In the genomic region with DNA sequence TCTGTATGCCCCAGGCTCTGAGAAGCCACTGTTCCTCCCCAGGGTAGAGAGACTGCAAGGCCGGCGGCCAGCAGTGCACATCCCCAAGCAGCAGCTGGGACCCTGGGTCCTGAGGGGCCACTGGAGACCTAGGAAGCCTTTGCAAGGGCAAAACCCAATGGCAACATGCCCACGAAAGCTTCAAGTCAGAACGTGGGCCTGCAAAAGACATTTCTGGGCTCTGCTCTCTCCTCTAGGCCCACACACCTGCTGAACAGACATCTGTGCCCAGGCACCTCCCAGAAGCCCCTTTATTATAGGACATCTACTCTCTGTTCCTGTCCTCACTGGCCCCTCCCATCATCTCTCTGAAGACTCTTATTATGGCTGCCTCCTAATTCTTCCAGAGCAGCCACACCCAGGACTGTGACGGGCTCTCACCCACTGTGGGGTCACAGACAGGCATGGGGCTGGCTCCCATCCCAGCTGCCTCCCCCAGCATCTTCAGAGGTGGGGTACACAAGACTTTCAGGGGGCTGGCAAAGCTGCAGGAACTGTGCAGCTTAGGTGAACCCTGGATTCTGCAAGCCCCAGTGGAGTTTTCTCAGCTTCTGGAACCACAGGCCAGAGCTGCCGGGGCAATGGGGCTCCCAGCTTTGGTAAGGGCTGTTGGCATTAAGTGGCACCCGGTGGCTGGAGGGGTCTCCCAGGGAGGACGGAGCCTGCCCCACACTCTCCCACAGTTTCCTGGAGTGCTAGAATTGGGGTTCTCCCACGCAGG, we compare ENCODE assay signal across 16 cellular contexts. TPM values are rescaled to one million over a fixed set of nuclear protein-coding genes. Genes with fewer than 3 reads are reported as not detected.
A peak's percentile ranks its signal among the peaks of the same experiment; 100 is the strongest.
DNase-seq lines count a peak whose midpoint lies in the region; ATAC-seq, FAIRE-seq and TF ChIP-seq lines count a peak whose summit lies in the region.
"Had no signal": no experiment of that assay in that cellular context is flagged by ENCODE, and none has a peak within 500 bp of the region (broad histone marks: within the 10 kb centered on the region; RNA-seq: fewer than 3 reads in every experiment).

No MANE protein-coding gene starts in this region.

- H2AFZ ChIP-seq in GM12878 (ENCODE audit: control insufficient read depth, low read depth, low read length) = no peak overlapping the region

- peaks cover 7% of the 10 kb centered on the region for H3K36me3 Mint-ChIP-seq in activated naive CD8-positive, alpha-beta T cell treated with anti-CD3 and anti-CD28 coated beads for 36 hours
- H3K36me3 Mint-ChIP-seq in activated naive CD8-positive, alpha-beta T cell treated with anti-CD3 and anti-CD28 coated beads, Interleukin-2, amount 50 U/mL, for 24 hours (ENCODE audit: low read depth) = peaks cover 11% of the 10 kb centered on the region

- no peak for DNase-seq in activated naive CD8-positive, alpha-beta T cell treated with anti-CD3 and anti-CD28 coated beads for 36 hours
- DNase-seq in activated naive CD8-positive, alpha-beta T cell treated with anti-CD3 and anti-CD28 coated beads, Interleukin-2, amount 50 U/mL, for 24 hours = no peak
- DNase-seq in GM12878 (ENCODE audit: low read depth, low spot score) (no peak), lower lobe of right lung (peak; percentile 38), uterus (no peak), kidney glomerular epithelial cell (lab: John Stamatoyannopoulos, UW) (no peak)
- DNase-seq: activated T-cell treated with anti-CD3 and anti-CD28 coated beads for 4 hours, NCI-H1105 treated with DMSO at 0.1 percent for 48 hours, NCI-H510A, T-helper 1 cell had no signal

- RAD21 ChIA-PET in GM12878 (lab: Charles Lee; ENCODE audit: unreplicated experiment) = no interaction called here

- no peak overlapping the region for H3K9ac ChIP-seq in GM12878 (ENCODE audit: control insufficient read depth, insufficient read depth, low read length)

- ATAC-seq in activated naive CD8-positive, alpha-beta T cell treated with anti-CD3 and anti-CD28 coated beads, Interleukin-2, amount 50 U/mL, for 24 hours = no peak
- ATAC-seq in GM12878 = no peak
- no peak for ATAC-seq in lower lobe of right lung
- ATAC-seq in GM21576 (IDR thresholded peaks at IDR 0.05; ENCODE audit: unreplicated experiment) = no peak
- ATAC-seq in GM21528 (IDR thresholded peaks at IDR 0.05; ENCODE audit: low FRiP score, unreplicated experiment) = no peak
- ATAC-seq: stimulated activated memory B cell treated with anti-CD40 and anti-IgM and Interleukin-4, amounts not matched to agents 10 μg/mL and 1 μg/mL and 100 μg/mL, for 72 hours had no signal

- H3K27me3 ChIP-seq in GM12878 (replicated peaks in 1 of 2; ENCODE audit: control insufficient read depth in 2 of 2, insufficient read depth in 2 of 2, low read length in 1 of 2) = no peaks in the 10 kb centered on the region
- H3K27me3 ChIP-seq in lower lobe of right lung (ENCODE audit: low read depth) = no peaks in the 10 kb centered on the region
- H3K27me3 ChIP-seq in uterus = no peaks in the 10 kb centered on the region

- POLR2A ChIA-PET in GM12878 (lab: Charles Lee) = no interaction called here

- H3K79me2 ChIP-seq in GM12878 (ENCODE audit: control insufficient read depth, insufficient read depth, low read length) = no peaks in the 10 kb centered on the region

- in situ Hi-C loops in GM12878 (cut with MboI) = no loop called here

- 83% methylated on average over 9 of the region's 9 CpGs for WGBS in GM12878 (ENCODE audit: insufficient coverage, insufficient replicate concordance, low lambda C conversion rate, missing lambda C conversion rate)

- H3K27ac ChIP-seq in GM12878 (ENCODE audit: control insufficient read depth, insufficient read depth) = no peak overlapping the region
- H3K27ac ChIP-seq in lower lobe of right lung = peak overlapping the region; percentile 47
- peak overlapping the region; percentile 34 to 52 for H3K27ac ChIP-seq in uterus

- peak; percentile 27 for TF ChIP-seq POLR2A in GM12878 (IDR thresholded peaks at IDR 0.05; ENCODE audit: low read depth, low read length)
- TF ChIP-seq POLR2A in uterus (IDR thresholded peaks at IDR 0.05) = no peak

- H3K27ac Mint-ChIP-seq in activated naive CD8-positive, alpha-beta T cell treated with anti-CD3 and anti-CD28 coated beads for 36 hours = peak overlapping the region; percentile 48
- H3K27ac Mint-ChIP-seq in activated naive CD8-positive, alpha-beta T cell treated with anti-CD3 and anti-CD28 coated beads, Interleukin-2, amount 50 U/mL, for 24 hours = no peak overlapping the region
- H3K27ac Mint-ChIP-seq: dendritic cell treated with granulocyte-macrophage colony-stimulating factor and Interleukin-4, amounts not matched to agents 40 ng/mL and 50 ng/mL, for 4 days; stimulated activated memory B cell treated with anti-CD40 and anti-IgM and Interleukin-4, amounts not matched to agents 10 μg/mL and 1 μg/mL and 100 μg/mL, for 72 hours had no signal

- no peaks in the 10 kb centered on the region for H4K20me1 ChIP-seq in GM12878 (ENCODE audit: control insufficient read depth, insufficient read depth)

- no peak for TF ChIP-seq RAD21 in GM12878 (IDR thresholded peaks at IDR 0.05; ENCODE audit: insufficient read depth, low read depth, low read length)

- CTCF ChIA-PET in GM12878 (lab: Yijun Ruan, JAX) = no interaction called here

- H3K4me1 ChIP-seq in GM12878 (ENCODE audit: control insufficient read depth, insufficient read depth, low read length) (no peaks in the 10 kb centered on the region), lower lobe of right lung (peaks cover 12% of the 10 kb centered on the region), uterus (no peaks in the 10 kb centered on the region)

- H3K36me3 ChIP-seq in GM12878 (ENCODE audit: control insufficient read depth in 2 of 2, insufficient read depth in 2 of 2, low read length in 1 of 2) (peaks cover 9 to 18% of the 10 kb centered on the region in 2 experiments; a peak in 3 of 4 replicates), lower lobe of right lung (peaks cover 64% of the 10 kb centered on the region), uterus (no peaks in the 10 kb centered on the region)

- no peak for TF ChIP-seq EP300 in GM12878 (IDR thresholded peaks at IDR 0.05; ENCODE audit: borderline replicate concordance in 1 of 2, control insufficient read depth in 1 of 2, low read depth in 2 of 2, low read length in 2 of 2)

- H3K4me1 Mint-ChIP-seq in activated naive CD8-positive, alpha-beta T cell treated with anti-CD3 and anti-CD28 coated beads for 36 hours = no peaks in the 10 kb centered on the region
- peaks cover 3% of the 10 kb centered on the region for H3K4me1 Mint-ChIP-seq in activated naive CD8-positive, alpha-beta T cell treated with anti-CD3 and anti-CD28 coated beads, Interleukin-2, amount 50 U/mL, for 24 hours
- H3K4me1 Mint-ChIP-seq: IgD-negative memory B cell; stimulated activated memory B cell treated with anti-CD40 and anti-IgM and Interleukin-4, amounts not matched to agents 10 μg/mL and 1 μg/mL and 100 μg/mL, for 72 hours had no signal

- intact Hi-C loops in GM12878 (cut with micrococcal nuclease; ENCODE audit: unreplicated experiment) = no loop called here
- intact Hi-C loops in lower lobe of right lung (cut with DNase I) = no loop called here
- intact Hi-C loops in uterus (cut with DNase I; ENCODE audit: low total_unique reads) = no loop called here

- H3K9me3 ChIP-seq in GM12878 (replicated peaks; ENCODE audit: control insufficient read depth, insufficient read depth, low read length) (no peaks in the 10 kb centered on the region), lower lobe of right lung (no peaks in the 10 kb centered on the region), uterus (no peaks in the 10 kb centered on the region)

- FAIRE-seq in GM12878 (lab: Jason Lieb, UNC) = no peak
- FAIRE-seq: H1 had no signal

- TF ChIP-seq CTCF in GM12878 (IDR thresholded peaks at IDR 0.05 in 2 of 3, conservative IDR thresholded peaks at IDR 0.05 in 1 of 3; ENCODE audit: control insufficient read depth in 2 of 3, extremely low read depth in 1 of 3, insufficient read depth in 1 of 3, low read depth in 3 of 3, low read length in 3 of 3) (no peak), lower lobe of right lung (IDR thresholded peaks at IDR 0.05) (no peak), uterus (IDR thresholded peaks at IDR 0.05) (no peak)

- H3K4me3 Mint-ChIP-seq in activated naive CD8-positive, alpha-beta T cell treated with anti-CD3 and anti-CD28 coated beads for 36 hours = no peak overlapping the region
- no peak overlapping the region for H3K4me3 Mint-ChIP-seq in activated naive CD8-positive, alpha-beta T cell treated with anti-CD3 and anti-CD28 coated beads, Interleukin-2, amount 50 U/mL, for 24 hours
- H3K4me3 Mint-ChIP-seq: dendritic cell treated with granulocyte-macrophage colony-stimulating factor and Interleukin-4, amounts not matched to agents 40 ng/mL and 50 ng/mL, for 4 days; IgD-negative memory B cell; stimulated activated memory B cell treated with anti-CD40 and anti-IgM and Interleukin-4, amounts not matched to agents 10 μg/mL and 1 μg/mL and 100 μg/mL, for 72 hours had no signal

- SMC1A ChIA-PET in GM12878 (lab: Charles Lee; ENCODE audit: uncharacterized antibody, unreplicated experiment) = no interaction called here

- H3K27me3 Mint-ChIP-seq in activated naive CD8-positive, alpha-beta T cell treated with anti-CD3 and anti-CD28 coated beads for 36 hours = no peaks in the 10 kb centered on the region
- no peaks in the 10 kb centered on the region for H3K27me3 Mint-ChIP-seq in activated naive CD8-positive, alpha-beta T cell treated with anti-CD3 and anti-CD28 coated beads, Interleukin-2, amount 50 U/mL, for 24 hours
- H3K27me3 Mint-ChIP-seq: dendritic cell treated with granulocyte-macrophage colony-stimulating factor and Interleukin-4, amounts not matched to agents 40 ng/mL and 50 ng/mL, for 4 days; IgD-negative memory B cell; stimulated activated memory B cell treated with anti-CD40 and anti-IgM and Interleukin-4, amounts not matched to agents 10 μg/mL and 1 μg/mL and 100 μg/mL, for 72 hours had no signal

- TSS peak; percentile 32 for BruUV-seq in GM12878 (replicated peaks; lab: Mats Ljungman, UMichigan)

- no peaks in the 10 kb centered on the region for H3K9me3 Mint-ChIP-seq in activated naive CD8-positive, alpha-beta T cell treated with anti-CD3 and anti-CD28 coated beads for 36 hours
- no peaks in the 10 kb centered on the region for H3K9me3 Mint-ChIP-seq in activated naive CD8-positive, alpha-beta T cell treated with anti-CD3 and anti-CD28 coated beads, Interleukin-2, amount 50 U/mL, for 24 hours
- H3K9me3 Mint-ChIP-seq: dendritic cell treated with granulocyte-macrophage colony-stimulating factor and Interleukin-4, amounts not matched to agents 40 ng/mL and 50 ng/mL, for 4 days; IgD-negative memory B cell; stimulated activated memory B cell treated with anti-CD40 and anti-IgM and Interleukin-4, amounts not matched to agents 10 μg/mL and 1 μg/mL and 100 μg/mL, for 72 hours had no signal

- no peak overlapping the region for H3K4me2 ChIP-seq in GM12878 (ENCODE audit: control insufficient read depth, insufficient read depth)

- H3K4me3 ChIP-seq in GM12878 = no peak overlapping the region
- H3K4me3 ChIP-seq in lower lobe of right lung = no peak overlapping the region
- H3K4me3 ChIP-seq in uterus = no peak overlapping the region

RNA-seq across cellular contexts. Expression of a gene that starts 12.6 kb away (rescaled TPM):
- 10 to 100 TPM; 32.7 to 36.1 TPM for total RNA-seq in activated naive CD8-positive, alpha-beta T cell treated with anti-CD3 and anti-CD28 coated beads for 36 hours
- 55.6 and 58.1 TPM in 2 replicates for total RNA-seq in GM12878 (2013; cell fraction: nucleolus; rRNA removed)
- 16.5 and 17.3 TPM in 2 replicates for total RNA-seq in GM12878 (2014; rRNA removed)
- 13.5 TPM in 2 replicates for total RNA-seq in GM12878 (2014; rRNA removed; fragmentation: Illumina TruSeq; extraction: Trizol)
- 32.5 and 33.7 TPM in 2 replicates for total RNA-seq in GM12878 (2021)
- polyA plus RNA-seq in GM12878 (2011; ENCODE audit: low read depth) = 9.5 TPM
- 6.4 and 8.5 TPM in 2 replicates for polyA plus RNA-seq in GM12878 (2011; rRNA removed)
- polyA plus RNA-seq in GM12878 (2011; cell fraction: cytosol; rRNA removed) = 9.4 and 12.8 TPM in 2 replicates
- 43.2 and 61.8 TPM in 2 replicates for polyA plus RNA-seq in GM12878 (2011; cell fraction: nucleus; rRNA removed)
- 14.5 and 20.0 TPM in 2 replicates for polyA plus RNA-seq in GM12878 (2012)
- polyA plus RNA-seq in GM12878 (2014; fragmentation: Illumina TruSeq; extraction: Trizol) = 6.5 and 11.3 TPM in 2 replicates
- 1 to 10 TPM; 1.3 to 3.0 TPM for polyA plus RNA-seq in GM12878 (2014; fragmentation: Nextera tagmentation; extraction: Ambion mirVana)
- 18.8 and 24.6 TPM in 2 replicates for polyA plus RNA-seq in GM12878 (2014; rRNA removed)
- polyA plus RNA-seq in GM12878 (2016; fragmentation: Nextera tagmentation; extraction: Ambion mirVana) = 10 to 100 TPM; 12.9 to 15.0 TPM
- 17.0 and 31.3 TPM in 2 replicates for polyA minus RNA-seq in GM12878 (2011; rRNA and poly(A)+ RNA removed)
- 9.0 and 10.5 TPM in 2 replicates for polyA minus RNA-seq in GM12878 (2011; cell fraction: cytosol; rRNA and poly(A)+ RNA removed)
- 20.8 and 36.9 TPM in 2 replicates for polyA minus RNA-seq in GM12878 (2011; cell fraction: nucleus; rRNA and poly(A)+ RNA removed)
- 26.2 TPM for total RNA-seq in lower lobe of right lung
- total RNA-seq in uterus = 10 to 100 TPM in 2 of 4 donors, 1 to 10 TPM in 2; 3.3 to 20.9 (median 11.7) TPM

RNA-seq across cellular contexts. Expression of a gene that starts 22.7 kb away (rescaled TPM):
- total RNA-seq in activated naive CD8-positive, alpha-beta T cell treated with anti-CD3 and anti-CD28 coated beads for 36 hours = 1 to 10 TPM; 1.3 to 1.9 TPM
- total RNA-seq in GM12878 (2013; cell fraction: nucleolus; rRNA removed) = not detected in 2 replicates
- total RNA-seq in GM12878 (2014; rRNA removed) (0.11 TPM in 1 of 2 replicates, not detected in the other), GM12878 (2014; rRNA removed; fragmentation: Illumina TruSeq; extraction: Trizol) (not detected in 2 replicates), GM12878 (2021) (not detected in 2 replicates), lower lobe of right lung (2.6 TPM), uterus (1 to 10 TPM in 2 of 4 donors, not detected in 2; 3.2 to 5.9 TPM)
- 0.17 TPM for polyA plus RNA-seq in GM12878 (2011; ENCODE audit: low read depth)
- polyA plus RNA-seq in GM12878 (2011; rRNA removed) (not detected in 2 replicates), GM12878 (2014; fragmentation: Illumina TruSeq; extraction: Trizol) (not detected in 2 replicates), GM12878 (2014; fragmentation: Nextera tagmentation; extraction: Ambion mirVana) (not detected), GM12878 (2014; rRNA removed) (not detected in 2 replicates), GM12878 (2016; fragmentation: Nextera tagmentation; extraction: Ambion mirVana) (under 1 TPM; 0.16 to 0.32 TPM)
- not detected in 2 replicates for polyA plus RNA-seq in GM12878 (2011; cell fraction: cytosol; rRNA removed)
- polyA plus RNA-seq in GM12878 (2011; cell fraction: nucleus; rRNA removed) = not detected in 2 replicates
- polyA plus RNA-seq in GM12878 (2012) = 0.37 and 0.39 TPM in 2 replicates
- polyA minus RNA-seq in GM12878 (2011; rRNA and poly(A)+ RNA removed) = not detected in 2 replicates
- not detected in 2 replicates for polyA minus RNA-seq in GM12878 (2011; cell fraction: cytosol; rRNA and poly(A)+ RNA removed)
- not detected in 2 replicates for polyA minus RNA-seq in GM12878 (2011; cell fraction: nucleus; rRNA and poly(A)+ RNA removed)
- polyA plus RNA-seq: IgD-negative memory B cell had no signal
